Comparison of ENCODE assay signal across 9 cellular contexts in genomic region chr16:30069575-30070462, GRCh38. TPM values are rescaled to one million over a fixed set of nuclear protein-coding genes. Genes with fewer than 3 reads are reported as not detected.
DNase-seq lines count a peak whose midpoint lies in the region; ATAC-seq and TF ChIP-seq lines count a peak whose summit lies in the region.
"Had no signal": no experiment of that assay in that cellular context is flagged by ENCODE, and none has a peak within 500 bp of the region (broad histone marks: within the 10 kb centered on the region; RNA-seq: fewer than 3 reads in every experiment).

No MANE protein-coding gene starts in this region.

- peaks cover 0 to 51% (median 43%) of the 10 kb centered on the region in 4 donors for H3K4me1 ChIP-seq in sigmoid colon

- WGBS in sigmoid colon, 2 donors: 80 to 87% methylated on average over 31 of the region's 31 CpGs

- H3K27me3 Mint-ChIP-seq in Calu3 (ENCODE audit: unreplicated experiment): no peaks in the 10 kb centered on the region
- no peaks in the 10 kb centered on the region for H3K27me3 Mint-ChIP-seq in T-cell

- TF ChIP-seq EP300 in sigmoid colon (IDR thresholded peaks at IDR 0.05): no peak

- no peaks in the 10 kb centered on the region for H3K9me3 ChIP-seq in sigmoid colon

- no peak for TF ChIP-seq POLR2A in sigmoid colon (IDR thresholded peaks at IDR 0.05)

- peak overlapping the region; percentile 96 to 100 (median 98) for H3K27ac ChIP-seq in sigmoid colon

- no peak for TF ChIP-seq CTCF in Calu3 (IDR thresholded peaks at IDR 0.05; ENCODE audit: unreplicated experiment)
- TF ChIP-seq CTCF in sigmoid colon (IDR thresholded peaks at IDR 0.05): no peak

- H3K36me3 ChIP-seq in sigmoid colon: peaks cover 47 to 68% (median 53%) of the 10 kb centered on the region in 4 donors

- peak overlapping the region; percentile 67 for H3K27ac Mint-ChIP-seq in Calu3 (ENCODE audit: unreplicated experiment)
- H3K27ac Mint-ChIP-seq in T-cell: peak overlapping the region in 1 of 2 donors; percentile 39

- CTCF ChIA-PET in Calu3 (lab: Charles Lee): no interaction called here
- CTCF ChIA-PET in T-cell (lab: Charles Lee): interaction anchor here in 1 of 2 donors (0.7 kb wide), 1 partner anchor 21 kb away, joined by 3 read pairs; no protein-coding TSS in a partner anchor

- no TSS peak for BruUV-seq in Calu3 (replicated peaks; lab: Mats Ljungman, UMichigan)

- peak overlapping the region in 2 of 4 donors; percentile 0 to 30 for H3K4me3 ChIP-seq in sigmoid colon

- peaks cover 97% of the 10 kb centered on the region for H3K36me3 Mint-ChIP-seq in Calu3 (ENCODE audit: insufficient read depth, unreplicated experiment)
- peaks cover 38% of the 10 kb centered on the region for H3K36me3 Mint-ChIP-seq in T-cell

- POLR2A ChIA-PET in T-cell (lab: Charles Lee): no interaction called here

- intact Hi-C loops in Calu3 (cut with micrococcal nuclease; ENCODE audit: unreplicated experiment) (no loop called here), sigmoid colon (cut with DNase I) (loop anchor here (2.0 to 5.0 kb wide), 2 partner anchors 21 to 258 kb away; partner anchors contain the start of genes PRRT2 and TBX6)

- H3K4me1 Mint-ChIP-seq in Calu3 (ENCODE audit: low read depth, unreplicated experiment): peaks cover 26% of the 10 kb centered on the region
- H3K4me1 Mint-ChIP-seq in T-cell: peaks cover 21 to 41% (median 37%) of the 10 kb centered on the region in 3 donors

- DNase-seq in Calu3 (no peak), T-cell (no peak), epidermal melanocyte (ENCODE audit: insufficient read length, low spot score) (peak; percentile 41), sigmoid colon (peak; percentile 89), GDM1 (lab: John Stamatoyannopoulos, UW) (no peak), iPS-NIHi7 (ENCODE audit: extremely low spot score) (no peak), COR-L47 (lab: John Stamatoyannopoulos, UW) (no peak)
- DNase-seq: hippocampal formation had no signal

- ATAC-seq in T-cell (replicated peaks in 1 of 4): no peak
- no peak for ATAC-seq in GM18858 (IDR thresholded peaks at IDR 0.05; ENCODE audit: unreplicated experiment)

- no peaks in the 10 kb centered on the region for H3K27me3 ChIP-seq in sigmoid colon

- H3K9me3 Mint-ChIP-seq in Calu3 (ENCODE audit: low read depth, unreplicated experiment) (no peaks in the 10 kb centered on the region), T-cell (no peaks in the 10 kb centered on the region)

- no peak overlapping the region for H3K4me3 Mint-ChIP-seq in Calu3 (ENCODE audit: low read depth, unreplicated experiment)
- H3K4me3 Mint-ChIP-seq in T-cell: peak overlapping the region in 2 of 3 donors; percentile 11 to 31

RNA-seq across cellular contexts. Expression of gene ALDOA, which starts 4.3 kb away (rescaled TPM):
- total RNA-seq in Calu3 (2022) (1,549 and 1,562 TPM in 2 replicates), T-cell (100 to 1,000 TPM; 367 to 715 (median 567) TPM), sigmoid colon (1,000 to 10,000 TPM in 1 of 4 donors, 100 to 1,000 TPM in 3; 905 to 1,010 (median 960) TPM)
- 1,000 to 10,000 TPM; 1,265 to 1,667 (median 1,498) TPM for polyA plus RNA-seq in sigmoid colon

RNA-seq across cellular contexts. Expression of gene PPP4C, which starts 6.0 kb away (rescaled TPM):
- total RNA-seq in Calu3 (2022): 184 and 187 TPM in 2 replicates
- total RNA-seq in T-cell: 100 to 1,000 TPM in 2 of 5 donors, 10 to 100 TPM in 3; 71.2 to 110 (median 97.9) TPM
- total RNA-seq in sigmoid colon: 10 to 100 TPM; 39.2 to 45.6 (median 43.6) TPM
- polyA plus RNA-seq in sigmoid colon: 100 to 1,000 TPM; 118 to 155 (median 146) TPM

RNA-seq across cellular contexts. Expression of gene TBX6, which starts 21.9 kb away (rescaled TPM):
- 3.6 and 4.7 TPM in 2 replicates for total RNA-seq in Calu3 (2022)
- total RNA-seq in T-cell: 1 to 10 TPM; 1.4 to 2.0 (median 1.5) TPM
- 1 to 10 TPM in 3 of 4 donors, under 1 TPM in 1; 0.54 to 1.7 (median 1.1) TPM for total RNA-seq in sigmoid colon
- 1 to 10 TPM in 1 of 3 donors, under 1 TPM in 2; 0.23 to 1.1 (median 0.60) TPM for polyA plus RNA-seq in sigmoid colon

RNA-seq across cellular contexts. Expression of gene YPEL3, which starts 26.2 kb away (rescaled TPM):
- total RNA-seq in Calu3 (2022) (21.1 and 28.0 TPM in 2 replicates), T-cell (100 to 1,000 TPM; 105 to 277 (median 226) TPM), sigmoid colon (100 to 1,000 TPM in 2 of 4 donors, 10 to 100 TPM in 2; 82.1 to 110 (median 103) TPM)
- polyA plus RNA-seq in sigmoid colon: 100 to 1,000 TPM in 2 of 3 donors, 10 to 100 TPM in 1; 57.6 to 126 (median 107) TPM

RNA-seq across cellular contexts. Expression of gene TLCD3B, which starts 38.7 kb away (rescaled TPM):
- 0.90 and 1.5 TPM in 2 replicates for total RNA-seq in Calu3 (2022)
- under 1 TPM in 3 of 5 donors, not detected in 2; 0.25 to 0.32 (median 0.25) TPM for total RNA-seq in T-cell
- not detected for total RNA-seq in sigmoid colon
- under 1 TPM in 1 of 3 donors, not detected in 2; 0.54 TPM for polyA plus RNA-seq in sigmoid colon

Comparison
In these comparisons a context has a peak if more than half of its experiments do, and no peak if none do; other contexts are left out.
1. DNase-seq: peak in epidermal melanocyte (single experiment) and sigmoid colon (single experiment); none in Calu3 (single experiment), T-cell (0 of 34), GDM1 (single experiment), iPS-NIHi7 (single experiment) and COR-L47 (single experiment).